ENCODE assay signal across 19 cellular contexts in genomic region chr5:131204964-131205363, GRCh38. TPM values are rescaled to one million over a fixed set of nuclear protein-coding genes. Genes with fewer than 3 reads are reported as not detected.
DNase-seq lines count a peak whose midpoint lies in the region; ATAC-seq and TF ChIP-seq lines count a peak whose summit lies in the region.
"Had no signal": no experiment of that assay in that cellular context is flagged by ENCODE, and none has a peak within 500 bp of the region (broad histone marks: within the 10 kb centered on the region; RNA-seq: fewer than 3 reads in every experiment).

No MANE protein-coding gene starts in this region.

- H3K27me3 Mint-ChIP-seq in mesothelial cell of epicardium (ENCODE audit: low read depth), result no peaks in the 10 kb centered on the region
- H3K27me3 Mint-ChIP-seq: B cell; CD4-positive, alpha-beta T cell had no signal

- H3K27ac Mint-ChIP-seq in mesothelial cell of epicardium, result no peak overlapping the region
- H3K27ac Mint-ChIP-seq: B cell; CD4-positive, alpha-beta T cell; CD8-positive, alpha-beta T cell had no signal

- TF ChIP-seq CTCF in LNCaP clone FGC (IDR thresholded peaks at IDR 0.05; ENCODE audit: control insufficient read depth, extremely low read depth, insufficient read depth) (no peak), colonic mucosa (IDR thresholded peaks at IDR 0.05) (no peak), mucosa of descending colon (IDR thresholded peaks at IDR 0.05) (no peak), transverse colon (IDR thresholded peaks at IDR 0.05) (no peak), mesothelial cell of epicardium (IDR thresholded peaks at IDR 0.05; ENCODE audit: unreplicated experiment) (no peak)

- no peak for TF ChIP-seq POLR2A in transverse colon (IDR thresholded peaks at IDR 0.05)

- H3K4me3 Mint-ChIP-seq in mesothelial cell of epicardium, result no peak overlapping the region
- H3K4me3 Mint-ChIP-seq: B cell; CD4-positive, alpha-beta T cell; CD8-positive, alpha-beta T cell had no signal

- no peaks in the 10 kb centered on the region for H3K9me3 Mint-ChIP-seq in mesothelial cell of epicardium

- TF ChIP-seq EP300 in transverse colon (IDR thresholded peaks at IDR 0.05; ENCODE audit: low read depth), result no peak

- peak; percentile 56 for ATAC-seq in mucosa of descending colon
- ATAC-seq in GM19452 (IDR thresholded peaks at IDR 0.05; ENCODE audit: unreplicated experiment), result no peak
- ATAC-seq: A549; CD8-positive, alpha-beta T cell had no signal

- H3K9me3 ChIP-seq in colonic mucosa (no peaks in the 10 kb centered on the region), mucosa of descending colon (no peaks in the 10 kb centered on the region), transverse colon (no peaks in the 10 kb centered on the region)
- H3K9me3 ChIP-seq: A549; BLaER1 treated with 17β-estradiol and CSF1 and Interleukin-3, amounts not matched to agents 10 nM and 100 nM; Caco-2 had no signal

- 45 to 51% methylated on average over 2 of the region's 2 CpGs for WGBS in transverse colon (ENCODE audit: low coverage in 1 of 2), 2 donors

- in situ Hi-C loops in transverse colon (cut with MboI; ENCODE audit: low pct_ligation_motif_present in 1 of 4, low pct_unique_long_range_greater_than_20kb in 1 of 4, low sequenced_read_pairs in 3 of 4), result no loop called here

- H3K9ac ChIP-seq in colonic mucosa (ENCODE audit: low read depth in 2 of 2, low read length in 2 of 2), result no peak overlapping the region
- H3K9ac ChIP-seq: BLaER1 treated with 17β-estradiol and CSF1 and Interleukin-3, amounts not matched to agents 10 nM and 100 nM had no signal

- intact Hi-C loops in colonic mucosa (cut with DNase I) (no loop called here), mucosa of descending colon (cut with DNase I, micrococcal nuclease) (no loop called here), transverse colon (cut with DNase I; ENCODE audit: low total_unique reads) (no loop called here)

- no peaks in the 10 kb centered on the region for H3K36me3 ChIP-seq in colonic mucosa
- no peaks in the 10 kb centered on the region for H3K36me3 ChIP-seq in mucosa of descending colon (ENCODE audit: low read depth)
- peaks cover 0 to 2% (median 0%) of the 10 kb centered on the region in 4 donors for H3K36me3 ChIP-seq in transverse colon

- H3K4me1 ChIP-seq in colonic mucosa, result no peaks in the 10 kb centered on the region
- H3K4me1 ChIP-seq in mucosa of descending colon (ENCODE audit: low read depth), result peaks cover 21% of the 10 kb centered on the region
- H3K4me1 ChIP-seq in transverse colon, result peaks cover 4 to 46% (median 22%) of the 10 kb centered on the region in 4 donors
- H3K4me1 ChIP-seq: A549, Caco-2 had no signal

- no peaks in the 10 kb centered on the region for H3K27me3 ChIP-seq in colonic mucosa
- no peaks in the 10 kb centered on the region for H3K27me3 ChIP-seq in transverse colon
- H3K27me3 ChIP-seq: BLaER1 treated with 17β-estradiol and CSF1 and Interleukin-3, amounts not matched to agents 10 nM and 100 nM had no signal

- H3K4me3 ChIP-seq in LNCaP clone FGC (ENCODE audit: low read depth, low read length), result no peak overlapping the region
- no peak overlapping the region for H3K4me3 ChIP-seq in colonic mucosa
- H3K4me3 ChIP-seq in mucosa of descending colon, result no peak overlapping the region
- H3K4me3 ChIP-seq in transverse colon, result no peak overlapping the region
- H3K4me3 ChIP-seq: A549; BLaER1 treated with 17β-estradiol and CSF1 and Interleukin-3, amounts not matched to agents 10 nM and 100 nM had no signal

- DNase-seq in LNCaP clone FGC (ENCODE audit: low read depth), result peak; percentile 18
- no peak for DNase-seq in colonic mucosa
- no peak for DNase-seq in mucosa of descending colon
- no peak for DNase-seq in transverse colon
- DNase-seq in effector CD4-positive, alpha-beta T cell, result no peak
- DNase-seq in mesothelial cell of epicardium (ENCODE audit: low spot score in 2 of 2, unreplicated experiment in 2 of 2), result no peak
- DNase-seq: AML-193; Caco-2; Calu3; CD4-positive, alpha-beta T cell; CD8-positive, alpha-beta T cell; DMS79 treated with DMSO at 0.1 percent for 48 hours; GF-D8 had no signal

- H3K27ac ChIP-seq in colonic mucosa (peak overlapping the region; percentile 28), transverse colon (peak overlapping the region; percentile 43 to 63 (median 60))
- H3K27ac ChIP-seq: 22Rv1; A549; BLaER1 treated with 17β-estradiol and CSF1 and Interleukin-3, amounts not matched to agents 10 nM and 100 nM; C4-2B had no signal

- no peaks in the 10 kb centered on the region for H3K4me1 Mint-ChIP-seq in mesothelial cell of epicardium

- H3K36me3 Mint-ChIP-seq in mesothelial cell of epicardium, result peaks cover 1% of the 10 kb centered on the region

RNA-seq across cellular contexts. Expression of gene LYRM7, which starts 34.2 kb away (rescaled TPM):
- total RNA-seq in colonic mucosa, result 10 to 100 TPM; 12.1 TPM
- total RNA-seq in mucosa of descending colon, result 10 to 100 TPM; 11.2 to 12.9 (median 11.7) TPM
- total RNA-seq in transverse colon, result 10 to 100 TPM in 3 of 4 donors, 1 to 10 TPM in 1; 2.0 to 14.6 (median 12.3) TPM
- total RNA-seq in mesothelial cell of epicardium, result 5.4 to 8.6 TPM (median 6.3 TPM) in 3 replicates

RNA-seq across cellular contexts. Expression of gene HINT1, which starts 39.9 kb away (rescaled TPM):
- total RNA-seq in colonic mucosa, result 100 to 1,000 TPM; 269 to 288 TPM
- 100 to 1,000 TPM; 223 to 289 (median 275) TPM for total RNA-seq in mucosa of descending colon
- total RNA-seq in transverse colon, result 100 to 1,000 TPM; 252 to 668 (median 349) TPM
- total RNA-seq in mesothelial cell of epicardium, result 180 to 194 TPM (median 187 TPM) in 3 replicates

RNA-seq across cellular contexts. Expression of gene CDC42SE2, which starts 58.9 kb away (rescaled TPM):
- total RNA-seq in colonic mucosa (100 to 1,000 TPM in 1 of 2 donors, 10 to 100 TPM in 1; 74.2 to 110 TPM), mucosa of descending colon (100 to 1,000 TPM in 2 of 3 donors, 10 to 100 TPM in 1; 60.5 to 116 (median 101) TPM), transverse colon (100 to 1,000 TPM in 2 of 4 donors, 10 to 100 TPM in 2; 71.8 to 118 (median 91.8) TPM), mesothelial cell of epicardium (23.6 to 27.5 TPM (median 25.9 TPM) in 3 replicates)
